In genomic region chr12:52213541-52214420, GRCh38 we compare ENCODE assay signal across 8 cellular contexts. TPM values are rescaled to one million over a fixed set of nuclear protein-coding genes. Genes with fewer than 3 reads are reported as not detected.
DNase-seq lines count a peak whose midpoint lies in the region; ATAC-seq and TF ChIP-seq lines count a peak whose summit lies in the region.

No MANE protein-coding gene starts in this region.

- intact Hi-C loops in body of pancreas (cut with DNase I): loop anchor here (5.0 kb wide), 1 partner anchor 46 kb away; no protein-coding TSS in a partner anchor

- H3K27ac ChIP-seq in body of pancreas (peak overlapping the region; percentile 11 to 40 (median 25)), iPS DF 6.9 (ENCODE audit: low read length) (no peak overlapping the region)

- peak; percentile 23 to 83 for DNase-seq in NCI-H524 (lab: John Stamatoyannopoulos, UW)
- no peak for DNase-seq in NCI-H524 treated with DMSO at 0.1 percent for 48 hours (lab: John Stamatoyannopoulos, UW)
- peak; percentile 85 for DNase-seq in M059J (ENCODE audit: low read depth)
- peak; percentile 86 for DNase-seq in SW480 (ENCODE audit: low spot score)
- peak; percentile 89 to 91 (median 90) for DNase-seq in body of pancreas
- DNase-seq in iPS DF 6.9 (ENCODE audit: low read depth, low spot score): peak; percentile 60
- DNase-seq in stimulated activated CD4-positive, alpha-beta T cell treated with anti-CD3 and anti-CD28 coated beads, Interleukin-12 subunit alpha, Interleukin-12 subunit beta, amount 100 ng/mL, for 24 hours (ENCODE audit: low read depth in 2 of 2): peak; percentile 23 to 56

- ATAC-seq in body of pancreas (peak; percentile 89), GM21423 (IDR thresholded peaks at IDR 0.05; ENCODE audit: unreplicated experiment) (no peak)

- H3K27me3 ChIP-seq in body of pancreas (no peaks in the 10 kb centered on the region), iPS DF 6.9 (ENCODE audit: control insufficient read depth, insufficient read depth, low read length) (no peaks in the 10 kb centered on the region)

- H3K4me1 ChIP-seq in body of pancreas (peaks cover 65% of the 10 kb centered on the region), iPS DF 6.9 (ENCODE audit: control insufficient read depth, insufficient read depth, low read length) (no peaks in the 10 kb centered on the region)

- TF ChIP-seq POLR2A in body of pancreas (IDR thresholded peaks at IDR 0.05): no peak

- H3K4me3 ChIP-seq in body of pancreas (no peak overlapping the region), iPS DF 6.9 (ENCODE audit: low read length) (no peak overlapping the region)

- H3K36me3 ChIP-seq in body of pancreas (replicated peaks in 1 of 2; ENCODE audit: insufficient read depth in 1 of 2, low read depth in 2 of 2): no peaks in the 10 kb centered on the region
- H3K36me3 ChIP-seq in iPS DF 6.9 (ENCODE audit: control insufficient read depth, insufficient read depth, low read length): no peaks in the 10 kb centered on the region

- 16 to 51% methylated on average over 4 to 13 of the region's 13 CpGs for WGBS in body of pancreas, 2 donors
- WGBS in iPS DF 6.9 (ENCODE audit: insufficient coverage, insufficient read length): no CpG with 5 or more reads among the region's 13 CpGs

- H3K9me3 ChIP-seq in body of pancreas (no peaks in the 10 kb centered on the region), iPS DF 6.9 (ENCODE audit: control insufficient read depth, insufficient read depth, low read length) (no peaks in the 10 kb centered on the region)

- peak; percentile 95 to 100 (median 99) for TF ChIP-seq CTCF in body of pancreas (IDR thresholded peaks at IDR 0.05)

RNA-seq across cellular contexts. Expression of gene KRT7, which starts 19.3 kb away (rescaled TPM):
- 3.0 and 8.4 TPM in 2 replicates for total RNA-seq in M059J (2014; rRNA removed; shearing (Covaris generic))
- total RNA-seq in body of pancreas: 100 to 1,000 TPM in 1 of 2 donors, 10 to 100 TPM in 1; 69.2 to 196 TPM

RNA-seq across cellular contexts. Expression of gene KRT80, which starts 22.0 kb away (rescaled TPM):
- 36.6 and 52.7 TPM in 2 replicates for total RNA-seq in M059J (2014; rRNA removed; shearing (Covaris generic))
- total RNA-seq in body of pancreas: 10 to 100 TPM; 10.2 to 11.9 TPM
